1 cellular context compared by ENCODE assay signal in genomic region chr13:35472308-35473008, GRCh38.
TF ChIP-seq lines count a peak whose summit lies in the region.

No MANE protein-coding gene starts in this region.

TF ChIP-seq in SK-N-SH treated with all-trans-retinoic acid at 6 μM for 48 hours, 23 proteins besides CTCF, POLR2A, EP300 and RAD21 (continued from another document):
- TF ChIP-seq, protein P1, sequence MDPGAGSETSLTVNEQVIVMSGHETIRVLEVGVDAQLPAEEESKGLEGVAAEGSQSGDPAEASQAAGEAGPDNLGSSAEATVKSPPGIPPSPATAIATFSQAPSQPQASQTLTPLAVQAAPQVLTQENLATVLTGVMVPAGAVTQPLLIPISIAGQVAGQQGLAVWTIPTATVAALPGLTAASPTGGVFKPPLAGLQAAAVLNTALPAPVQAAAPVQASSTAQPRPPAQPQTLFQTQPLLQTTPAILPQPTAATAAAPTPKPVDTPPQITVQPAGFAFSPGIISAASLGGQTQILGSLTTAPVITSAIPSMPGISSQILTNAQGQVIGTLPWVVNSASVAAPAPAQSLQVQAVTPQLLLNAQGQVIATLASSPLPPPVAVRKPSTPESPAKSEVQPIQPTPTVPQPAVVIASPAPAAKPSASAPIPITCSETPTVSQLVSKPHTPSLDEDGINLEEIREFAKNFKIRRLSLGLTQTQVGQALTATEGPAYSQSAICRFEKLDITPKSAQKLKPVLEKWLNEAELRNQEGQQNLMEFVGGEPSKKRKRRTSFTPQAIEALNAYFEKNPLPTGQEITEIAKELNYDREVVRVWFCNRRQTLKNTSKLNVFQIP (CRISPR knock-in tag; IDR thresholded peaks at IDR 0.05; ENCODE audit: borderline replicate concordance, low read depth) = no peak
- TF ChIP-seq ZFP3 (CRISPR knock-in tag; IDR thresholded peaks at IDR 0.05) (no peak), PPARA (CRISPR knock-in tag; IDR thresholded peaks at IDR 0.05; ENCODE audit: borderline replicate concordance) (no peak), ZC3H10 (CRISPR knock-in tag; IDR thresholded peaks at IDR 0.05) (no peak), TCF4 (CRISPR knock-in tag; IDR thresholded peaks at IDR 0.05; ENCODE audit: borderline replicate concordance) (no peak), ZNF565 (CRISPR knock-in tag; conservative IDR thresholded peaks at IDR 0.05; ENCODE audit: low read depth) (no peak), BACH2 (CRISPR knock-in tag; IDR thresholded peaks at IDR 0.05; ENCODE audit: borderline replicate concordance) (no peak), SNAI2 (CRISPR knock-in tag; IDR thresholded peaks at IDR 0.05) (no peak), CSDC2 (CRISPR knock-in tag; IDR thresholded peaks at IDR 0.05) (no peak), ESRRG (CRISPR knock-in tag; IDR thresholded peaks at IDR 0.05) (no peak), OSR1 (CRISPR knock-in tag; IDR thresholded peaks at IDR 0.05) (no peak), ISL1 (CRISPR knock-in tag; IDR thresholded peaks at IDR 0.05) (no peak), ZNF70 (CRISPR knock-in tag; IDR thresholded peaks at IDR 0.05) (no peak)
- TF ChIP-seq, protein P2, sequence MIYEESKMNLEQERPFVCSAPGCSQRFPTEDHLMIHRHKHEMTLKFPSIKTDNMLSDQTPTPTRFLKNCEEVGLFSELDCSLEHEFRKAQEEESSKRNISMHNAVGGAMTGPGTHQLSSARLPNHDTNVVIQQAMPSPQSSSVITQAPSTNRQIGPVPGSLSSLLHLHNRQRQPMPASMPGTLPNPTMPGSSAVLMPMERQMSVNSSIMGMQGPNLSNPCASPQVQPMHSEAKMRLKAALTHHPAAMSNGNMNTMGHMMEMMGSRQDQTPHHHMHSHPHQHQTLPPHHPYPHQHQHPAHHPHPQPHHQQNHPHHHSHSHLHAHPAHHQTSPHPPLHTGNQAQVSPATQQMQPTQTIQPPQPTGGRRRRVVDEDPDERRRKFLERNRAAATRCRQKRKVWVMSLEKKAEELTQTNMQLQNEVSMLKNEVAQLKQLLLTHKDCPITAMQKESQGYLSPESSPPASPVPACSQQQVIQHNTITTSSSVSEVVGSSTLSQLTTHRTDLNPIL (CRISPR knock-in tag; IDR thresholded peaks at IDR 0.05; ENCODE audit: low read depth) = no peak
